ENCODE assay signal across 13 cellular contexts in the genomic region with DNA sequence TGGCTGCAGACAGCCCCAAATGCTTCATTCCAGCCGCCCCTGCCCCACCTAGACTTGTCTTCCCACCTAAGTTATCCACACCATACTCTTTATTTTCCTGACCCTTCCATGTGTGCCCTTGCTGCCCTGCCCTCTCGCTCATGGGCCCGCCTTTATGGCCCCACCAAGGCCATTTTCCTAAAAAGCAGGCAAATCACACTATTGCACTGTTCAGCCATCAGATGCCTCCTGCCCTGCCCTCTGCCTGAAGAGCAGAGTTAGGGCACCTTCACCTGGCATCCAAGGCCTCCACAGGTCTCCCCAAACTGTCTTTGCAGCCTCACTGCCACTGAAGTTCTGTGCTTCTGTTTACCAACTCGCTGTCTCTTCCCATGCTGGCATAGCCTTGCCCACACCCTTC.
DNase-seq lines count a peak whose midpoint lies in the region; ATAC-seq, FAIRE-seq and TF ChIP-seq lines count a peak whose summit lies in the region.
"Had no signal": no experiment of that assay in that cellular context is flagged by ENCODE, and none has a peak within 500 bp of the region (broad histone marks: within the 10 kb centered on the region; RNA-seq: fewer than 3 reads in every experiment).

No MANE protein-coding gene starts in this region.

- no peak overlapping the region for H3K4me3 Mint-ChIP-seq in WTC11
- H3K4me3 Mint-ChIP-seq in stimulated activated effector memory CD8-positive, alpha-beta T cell treated with anti-CD3 and anti-CD28 coated beads, Interleukin-12 subunit alpha, Interleukin-12 subunit beta, amount 100 ng/mL, for 72 hours: no peak overlapping the region

- ATAC-seq in WTC11 (no peak; the same call in 1 of the 2 replicates), HG03025 (IDR thresholded peaks at IDR 0.05; ENCODE audit: low FRiP score, unreplicated experiment) (no peak)
- peak; percentile 31 for ATAC-seq in stimulated activated effector memory CD8-positive, alpha-beta T cell treated with anti-CD3 and anti-CD28 coated beads, Interleukin-12 subunit alpha, Interleukin-12 subunit beta, amount 100 ng/mL, for 72 hours

- no peaks in the 10 kb centered on the region for H4K20me1 ChIP-seq in BLaER1 treated with 17β-estradiol and CSF1 and Interleukin-3, amounts not matched to agents 10 nM and 100 nM

- peak overlapping the region in 2 of 11 experiments; percentile 17 to 34; a peak in 1 of 22 replicates for H3K27ac ChIP-seq in BLaER1 treated with 17β-estradiol and CSF1 and Interleukin-3, amounts not matched to agents 10 nM and 100 nM
- no peak overlapping the region for H3K27ac ChIP-seq in small intestine (ENCODE audit: low read depth in 1 of 2, low read length in 1 of 2)

- peak overlapping the region in 9 of 11 experiments; percentile 55 to 90 (median 76); a peak in 16 of 22 replicates for H3K4me2 ChIP-seq in BLaER1 treated with 17β-estradiol and CSF1 and Interleukin-3, amounts not matched to agents 10 nM and 100 nM

- H3K4me1 Mint-ChIP-seq in WTC11: peaks cover 8% of the 10 kb centered on the region
- H3K4me1 Mint-ChIP-seq in stimulated activated effector memory CD8-positive, alpha-beta T cell treated with anti-CD3 and anti-CD28 coated beads, Interleukin-12 subunit alpha, Interleukin-12 subunit beta, amount 100 ng/mL, for 72 hours: no peaks in the 10 kb centered on the region

- H3K27me3 ChIP-seq in BLaER1 treated with 17β-estradiol and CSF1 and Interleukin-3, amounts not matched to agents 10 nM and 100 nM: no peaks in the 10 kb centered on the region
- H3K27me3 ChIP-seq in small intestine (ENCODE audit: control insufficient read depth in 2 of 2, insufficient read depth in 2 of 2, low read length in 2 of 2): no peaks in the 10 kb centered on the region
- H3K27me3 ChIP-seq: BE2C had no signal

- no peak for TF ChIP-seq CTCF in WTC11 (IDR thresholded peaks at IDR 0.05)

- peaks cover 9% of the 10 kb centered on the region for H3K27me3 Mint-ChIP-seq in WTC11 (ENCODE audit: low read depth)

- H3K4me3 ChIP-seq in BLaER1 treated with 17β-estradiol and CSF1 and Interleukin-3, amounts not matched to agents 10 nM and 100 nM: no peak overlapping the region
- no peak overlapping the region for H3K4me3 ChIP-seq in small intestine (ENCODE audit: low read depth in 1 of 2, low read length in 2 of 2)

- peaks cover 19 to 38% (median 36%) of the 10 kb centered on the region in 11 experiments for H3K9me3 ChIP-seq in BLaER1 treated with 17β-estradiol and CSF1 and Interleukin-3, amounts not matched to agents 10 nM and 100 nM (replicated peaks in 1 of 11)
- H3K9me3 ChIP-seq in small intestine (ENCODE audit: control insufficient read depth, low read depth): no peaks in the 10 kb centered on the region
- H3K9me3 ChIP-seq: BE2C had no signal

- no peaks in the 10 kb centered on the region for H3K36me3 ChIP-seq in BLaER1 treated with 17β-estradiol and CSF1 and Interleukin-3, amounts not matched to agents 10 nM and 100 nM
- H3K36me3 ChIP-seq in small intestine (ENCODE audit: control insufficient read depth in 2 of 2, insufficient read depth in 2 of 2, low read length in 2 of 2): no peaks in the 10 kb centered on the region
- H3K36me3 ChIP-seq: BE2C had no signal

- 79 to 93% (median 84%) methylated on average over 4 of the region's 4 CpGs for WGBS in small intestine, 3 donors

- no peak overlapping the region for H3K9ac ChIP-seq in BLaER1 treated with 17β-estradiol and CSF1 and Interleukin-3, amounts not matched to agents 10 nM and 100 nM

- CTCF ChIA-PET in WTC11 (lab: Charles Lee): no interaction called here

- H3K4me1 ChIP-seq in BLaER1 treated with 17β-estradiol and CSF1 and Interleukin-3, amounts not matched to agents 10 nM and 100 nM: peaks cover 13 to 42% (median 37%) of the 10 kb centered on the region in 10 experiments; a peak in 19 of 20 replicates
- no peaks in the 10 kb centered on the region for H3K4me1 ChIP-seq in small intestine (ENCODE audit: control insufficient read depth in 2 of 2, insufficient read depth in 1 of 2, low read depth in 1 of 2, low read length in 1 of 2)
- H3K4me1 ChIP-seq: BE2C had no signal

- POLR2A ChIA-PET in WTC11 (lab: Charles Lee): no interaction called here

- H3K27ac Mint-ChIP-seq in WTC11: no peak overlapping the region
- no peak overlapping the region for H3K27ac Mint-ChIP-seq in stimulated activated effector memory CD8-positive, alpha-beta T cell treated with anti-CD3 and anti-CD28 coated beads, Interleukin-12 subunit alpha, Interleukin-12 subunit beta, amount 100 ng/mL, for 72 hours

- H3K36me3 Mint-ChIP-seq in WTC11: peaks cover 33% of the 10 kb centered on the region
- H3K36me3 Mint-ChIP-seq in stimulated activated effector memory CD8-positive, alpha-beta T cell treated with anti-CD3 and anti-CD28 coated beads, Interleukin-12 subunit alpha, Interleukin-12 subunit beta, amount 100 ng/mL, for 72 hours: no peaks in the 10 kb centered on the region

- peaks cover 39% of the 10 kb centered on the region for H3K9me3 Mint-ChIP-seq in WTC11
- H3K9me3 Mint-ChIP-seq in stimulated activated effector memory CD8-positive, alpha-beta T cell treated with anti-CD3 and anti-CD28 coated beads, Interleukin-12 subunit alpha, Interleukin-12 subunit beta, amount 100 ng/mL, for 72 hours: peaks cover 8% of the 10 kb centered on the region

- no peak for FAIRE-seq in small intestine (lab: Jason Lieb, UNC)
- FAIRE-seq: A204.1, H54 had no signal

- no peak for DNase-seq in WTC11 (ENCODE audit: low spot score)
- DNase-seq in islet precursor cell: peak; percentile 40
- no peak for DNase-seq in stimulated activated effector memory CD8-positive, alpha-beta T cell treated with anti-CD3 and anti-CD28 coated beads, Interleukin-12 subunit alpha, Interleukin-12 subunit beta, amount 100 ng/mL, for 72 hours (ENCODE audit: low spot score in 2 of 2)
- no peak for DNase-seq in small intestine
- DNase-seq in amniotic stem cell (lab: John Stamatoyannopoulos, UW): no peak
- DNase-seq: BE2C, DMS53, GF-D8, IMR-90 had no signal

TF ChIP-seq in WTC11, 78 proteins besides CTCF, POLR2A, EP300 and RAD21:
- TF ChIP-seq ZNF121 (CRISPR knock-in tag; IDR thresholded peaks at IDR 0.05) (0 out of 2 replicates have a peak, but pooled peaks have one; percentile 59), TP53 (CRISPR knock-in tag; IDR thresholded peaks at IDR 0.05) (no peak)
TF ChIP-seq in WTC11: peak in this region for 1.
